ENCODE assay signal across 15 cellular contexts in the genomic region with DNA sequence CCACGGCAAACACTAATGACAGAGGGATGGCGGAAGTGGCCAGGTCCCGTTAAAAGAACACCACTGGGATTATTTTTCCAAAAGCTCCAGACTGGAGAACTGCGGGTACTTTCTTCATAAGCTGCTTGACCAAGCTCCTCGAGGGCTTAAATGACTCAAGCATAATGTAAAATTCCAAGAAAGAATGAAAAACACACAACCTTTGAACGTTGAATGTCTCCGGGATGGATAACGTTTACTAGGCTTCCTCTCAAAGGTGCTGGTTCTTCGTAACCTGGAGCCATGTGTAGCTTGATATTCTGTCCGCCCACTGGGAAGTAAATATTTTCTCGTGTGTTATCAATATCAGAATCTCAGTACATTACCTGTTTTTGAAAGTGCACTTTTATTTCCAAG.
"Had no signal": no experiment of that assay in that cellular context is flagged by ENCODE, and none has a peak within 500 bp of the region (broad histone marks: within the 10 kb centered on the region; RNA-seq: fewer than 3 reads in every experiment).

No MANE protein-coding gene starts in this region.

- H3K4me3 ChIP-seq: dorsolateral prefrontal cortex, esophagus muscularis mucosa, lung, skin epidermis, upper lobe of left lung had no signal

- DNase-seq: activated CD4-positive, alpha-beta T cell treated with anti-CD3 and anti-CD28 coated beads for 1 hour; activated CD4-positive, alpha-beta T cell treated with anti-CD3 and anti-CD28 coated beads, Interleukin-2, amount 50 U/mL, for 48 hours; activated gamma-delta T cell; activated T-cell treated with anti-CD3 and anti-CD28 coated beads, Interleukin-2, amount 50 U/mL, for 48 hours; amygdala; dorsolateral prefrontal cortex; immature natural killer cell; left cardiac atrium had no signal

- H3K27ac Mint-ChIP-seq: activated naive CD8-positive, alpha-beta T cell; immature natural killer cell; natural killer cell treated with Interleukin-12 subunit alpha and Interleukin-12 subunit beta and Interleukin-15 and Interleukin-18, amount 100 ng/mL, for 72 hours had no signal

- H3K4me3 Mint-ChIP-seq: activated naive CD8-positive, alpha-beta T cell; immature natural killer cell; natural killer cell treated with Interleukin-12 subunit alpha and Interleukin-12 subunit beta and Interleukin-15 and Interleukin-18, amount 100 ng/mL, for 72 hours had no signal

- H3K27ac ChIP-seq: dorsolateral prefrontal cortex, esophagus muscularis mucosa, upper lobe of left lung had no signal

- H3K4me1 Mint-ChIP-seq: immature natural killer cell had no signal

- H3K36me3 Mint-ChIP-seq: activated naive CD8-positive, alpha-beta T cell; immature natural killer cell; natural killer cell treated with Interleukin-12 subunit alpha and Interleukin-12 subunit beta and Interleukin-15 and Interleukin-18, amount 100 ng/mL, for 72 hours had no signal

- FAIRE-seq: endometrium had no signal

- H3K27me3 ChIP-seq: dorsolateral prefrontal cortex, esophagus muscularis mucosa, upper lobe of left lung had no signal

- H3K36me3 ChIP-seq: esophagus muscularis mucosa, upper lobe of left lung had no signal

- H3K9me3 Mint-ChIP-seq: immature natural killer cell; natural killer cell treated with Interleukin-12 subunit alpha and Interleukin-12 subunit beta and Interleukin-15 and Interleukin-18, amount 100 ng/mL, for 72 hours had no signal

- ATAC-seq: natural killer cell treated with Interleukin-12 subunit alpha and Interleukin-12 subunit beta and Interleukin-15 and Interleukin-18, amount 100 ng/mL, for 72 hours had no signal

- H3K9me3 ChIP-seq: esophagus muscularis mucosa, upper lobe of left lung had no signal
